Comparison of ENCODE assay signal across 10 cellular contexts in genomic region chr1:168092566-168093355, GRCh38. TPM values are rescaled to one million over a fixed set of nuclear protein-coding genes. Genes with fewer than 3 reads are reported as not detected.
DNase-seq lines count a peak whose midpoint lies in the region; ATAC-seq, FAIRE-seq and TF ChIP-seq lines count a peak whose summit lies in the region.
"Had no signal": no experiment of that assay in that cellular context is flagged by ENCODE, and none has a peak within 500 bp of the region (broad histone marks: within the 10 kb centered on the region; RNA-seq: fewer than 3 reads in every experiment).

No MANE protein-coding gene starts in this region.

- H3K4me1 ChIP-seq in mammary epithelial cell (ENCODE audit: insufficient read depth, low read length) (no peaks in the 10 kb centered on the region), lower lobe of right lung (no peaks in the 10 kb centered on the region)

- WGBS in mammary epithelial cell (ENCODE audit: low coverage, missing lambda C conversion rate), result 79% methylated on average over 8 of the region's 16 CpGs

- BruUV-seq in mammary epithelial cell (replicated peaks; lab: Mats Ljungman, UMichigan), result no TSS peak

- H3K9ac ChIP-seq in mammary epithelial cell (ENCODE audit: insufficient read depth, low read length), result no peak overlapping the region

- DNase-seq in D721Med (ENCODE audit: insufficient read length, low spot score) (peak; percentile 11), LNCaP clone FGC (ENCODE audit: low read depth) (no peak), mammary epithelial cell (no peak), lower lobe of right lung (no peak), mesenteric fat pad (ENCODE audit: low spot score) (no peak), AG20443 (ENCODE audit: low spot score) (no peak), amniotic stem cell (lab: John Stamatoyannopoulos, UW) (no peak)
- DNase-seq in central memory CD4-positive, alpha-beta T cell, result no peak
- DNase-seq: stimulated activated naive CD8-positive, alpha-beta T cell treated with anti-CD3 and anti-CD28 coated beads, Interleukin-15, amount 100 ng/mL, for 72 hours had no signal

- H3K27ac ChIP-seq in mammary epithelial cell (ENCODE audit: insufficient read depth, low read depth, low read length) (no peak overlapping the region), lower lobe of right lung (no peak overlapping the region)

- intact Hi-C loops in mammary epithelial cell (cut with micrococcal nuclease), result loop anchor here (1.0 to 2.0 kb wide), 5 partner anchors 44 to 230 kb away; partner anchors contain the start of genes GPR161 and SFT2D2
- intact Hi-C loops in lower lobe of right lung (cut with DNase I), result no loop called here

- TF ChIP-seq CTCF in D721Med (IDR thresholded peaks at IDR 0.05; ENCODE audit: insufficient read depth, missing control alignments) (peak; percentile 31), LNCaP clone FGC (IDR thresholded peaks at IDR 0.05; ENCODE audit: control insufficient read depth, extremely low read depth, insufficient read depth) (peak; percentile 60), mammary epithelial cell (conservative IDR thresholded peaks at IDR 0.05 in 1 of 2, IDR thresholded peaks at IDR 0.05 in 1 of 2; ENCODE audit: extremely low read depth in 1 of 2, insufficient read depth in 1 of 2, low read depth in 1 of 2, low read length in 2 of 2) (peak; percentile 18 to 43), lower lobe of right lung (IDR thresholded peaks at IDR 0.05) (peak; percentile 19)

- no peak overlapping the region for H3K4me3 ChIP-seq in LNCaP clone FGC (ENCODE audit: low read depth, low read length)
- no peak overlapping the region for H3K4me3 ChIP-seq in mammary epithelial cell (replicated peaks in 1 of 3; ENCODE audit: insufficient read depth in 1 of 3, low read depth in 2 of 3, low read length in 3 of 3)
- no peak overlapping the region for H3K4me3 ChIP-seq in lower lobe of right lung

- CTCF ChIA-PET in mammary epithelial cell (lab: Charles Lee; ENCODE audit: low non-redundant PET), result interaction anchor here (0.6 kb wide), 1 partner anchor 53 kb away, joined by 4 read pairs; no protein-coding TSS in a partner anchor

- H3K36me3 ChIP-seq in mammary epithelial cell (ENCODE audit: insufficient read depth, low read length), result no peaks in the 10 kb centered on the region
- H3K36me3 ChIP-seq in lower lobe of right lung, result no peaks in the 10 kb centered on the region

- dilution Hi-C loops in mammary epithelial cell (cut with HindIII; ENCODE audit: low sequenced_read_pairs), result loop anchor here (5.0 kb wide), 1 partner anchor 75 kb away; no protein-coding TSS in a partner anchor

- no peaks in the 10 kb centered on the region for H3K79me2 ChIP-seq in mammary epithelial cell (ENCODE audit: insufficient read depth, low read length)

- no peak overlapping the region for H3K4me2 ChIP-seq in mammary epithelial cell (ENCODE audit: insufficient read depth, low read depth, low read length)

- H2AFZ ChIP-seq in mammary epithelial cell (ENCODE audit: low read depth, low read length), result no peak overlapping the region

- no peak for FAIRE-seq in D721Med (lab: Jason Lieb, UNC)
- FAIRE-seq: endometrium had no signal

- H3K27me3 ChIP-seq in mammary epithelial cell (ENCODE audit: insufficient read depth, low read length), result no peaks in the 10 kb centered on the region
- H3K27me3 ChIP-seq in lower lobe of right lung (ENCODE audit: low read depth), result no peaks in the 10 kb centered on the region

- H4K20me1 ChIP-seq in mammary epithelial cell (ENCODE audit: insufficient read depth, low read length), result no peaks in the 10 kb centered on the region

- H3K9me3 ChIP-seq in mammary epithelial cell (replicated peaks; ENCODE audit: insufficient read depth, low read length), result no peaks in the 10 kb centered on the region
- H3K9me3 ChIP-seq in lower lobe of right lung, result no peaks in the 10 kb centered on the region

- in situ Hi-C loops in mammary epithelial cell (cut with MboI; ENCODE audit: low sequenced_read_pairs in 2 of 2), result loop anchor here in 1 of 2 donors (25.0 kb wide), 1 partner anchor 220 kb away; no protein-coding TSS in a partner anchor

- ATAC-seq in lower lobe of right lung, result peak in 1 of 2 donors; percentile 33
- ATAC-seq: stimulated activated naive CD8-positive, alpha-beta T cell treated with anti-CD3 and anti-CD28 coated beads, Interleukin-15, amount 100 ng/mL, for 72 hours had no signal

RNA-seq across cellular contexts. Expression of gene GPR161, which starts 44.0 kb away (rescaled TPM):
- total RNA-seq in mammary epithelial cell (10 to 100 TPM; 15.0 to 27.1 TPM), lower lobe of right lung (9.6 TPM), mesenteric fat pad (6.2 TPM)
- 17.8 TPM for polyA plus RNA-seq in mammary epithelial cell
- 60.3 TPM for polyA minus RNA-seq in mammary epithelial cell
